ENCODE assay signal across 9 cellular contexts in the genomic region with DNA sequence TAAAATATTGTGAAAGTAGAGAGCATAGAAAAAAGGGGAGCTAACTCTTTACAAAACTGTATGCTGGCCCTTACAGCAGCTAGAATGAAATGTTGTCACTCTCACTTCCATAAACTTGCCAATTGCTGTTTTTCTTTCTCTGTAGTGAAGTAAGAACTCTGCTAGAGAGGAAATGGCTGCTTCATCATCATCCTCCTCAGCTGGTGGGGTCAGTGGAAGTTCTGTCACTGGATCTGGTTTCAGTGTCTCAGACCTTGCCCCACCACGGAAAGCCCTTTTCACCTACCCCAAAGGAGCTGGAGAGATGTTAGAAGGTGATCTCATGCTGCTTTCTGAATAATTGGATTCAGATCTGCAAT. TPM values are rescaled to one million over a fixed set of nuclear protein-coding genes. Genes with fewer than 3 reads are reported as not detected.
DNase-seq lines count a peak whose midpoint lies in the region; ATAC-seq and TF ChIP-seq lines count a peak whose summit lies in the region.
"Had no signal": no experiment of that assay in that cellular context is flagged by ENCODE, and none has a peak within 500 bp of the region (broad histone marks: within the 10 kb centered on the region; RNA-seq: fewer than 3 reads in every experiment).

No MANE protein-coding gene starts in this region.

- intact Hi-C loops in stomach (cut with DNase I; ENCODE audit: low total_unique reads): no loop called here

- H3K4me1 Mint-ChIP-seq in T-helper 1 cell treated with Interleukin-12 subunit alpha and Interleukin-12 subunit beta and Interleukin-4 antibody, amounts not matched to agents 30 μg/mL and 1 μg/mL, for 36 hours (ENCODE audit: low read depth): peaks cover 39% of the 10 kb centered on the region
- peaks cover 22% of the 10 kb centered on the region for H3K4me1 Mint-ChIP-seq in activated T-helper 17 cell treated with anti-CD3 and anti-CD28 coated beads, Interleukin-2, amount 50 U/mL, for 72 hours

- no peaks in the 10 kb centered on the region for H3K9me3 ChIP-seq in stomach

- H3K27me3 Mint-ChIP-seq in T-helper 1 cell treated with Interleukin-12 subunit alpha and Interleukin-12 subunit beta and Interleukin-4 antibody, amounts not matched to agents 30 μg/mL and 1 μg/mL, for 36 hours (ENCODE audit: low read depth): no peaks in the 10 kb centered on the region
- no peaks in the 10 kb centered on the region for H3K27me3 Mint-ChIP-seq in activated T-helper 17 cell treated with anti-CD3 and anti-CD28 coated beads, Interleukin-2, amount 50 U/mL, for 72 hours

- peak; percentile 77 for ATAC-seq in activated T-helper 17 cell treated with anti-CD3 and anti-CD28 coated beads, Interleukin-2, amount 50 U/mL, for 72 hours (replicated peaks)
- no peak for ATAC-seq in GM18511 (IDR thresholded peaks at IDR 0.05; ENCODE audit: unreplicated experiment)
- no peak for ATAC-seq in GM18861 (IDR thresholded peaks at IDR 0.05; ENCODE audit: unreplicated experiment)

- no peaks in the 10 kb centered on the region for H3K27me3 ChIP-seq in layer of hippocampus (ENCODE audit: control insufficient read depth, insufficient read depth, low read length)
- no peaks in the 10 kb centered on the region for H3K27me3 ChIP-seq in stomach

- no peak for TF ChIP-seq CTCF in stomach (IDR thresholded peaks at IDR 0.05)

- H3K4me1 ChIP-seq in stomach: peaks cover 22 to 86% (median 56%) of the 10 kb centered on the region in 4 donors

- H3K36me3 ChIP-seq in stomach: peaks cover 14 to 56% (median 50%) of the 10 kb centered on the region in 4 donors

- TF ChIP-seq EP300 in stomach (IDR thresholded peaks at IDR 0.05): no peak

- H3K4me3 Mint-ChIP-seq in T-helper 1 cell treated with Interleukin-12 subunit alpha and Interleukin-12 subunit beta and Interleukin-4 antibody, amounts not matched to agents 30 μg/mL and 1 μg/mL, for 36 hours: no peak overlapping the region
- H3K4me3 Mint-ChIP-seq in activated T-helper 17 cell treated with anti-CD3 and anti-CD28 coated beads, Interleukin-2, amount 50 U/mL, for 72 hours: peak overlapping the region; percentile 65

- DNase-seq in T-helper 1 cell (no peak), stomach (no peak), NCI-H1417 (lab: John Stamatoyannopoulos, UW) (no peak)
- DNase-seq: NCI-H2081 treated with DMSO at 0.1 percent for 48 hours had no signal

- peak overlapping the region; percentile 54 for H3K27ac ChIP-seq in layer of hippocampus (ENCODE audit: low read depth, low read length)
- peak overlapping the region in 4 of 5 donors; percentile 48 to 75 (median 67) for H3K27ac ChIP-seq in stomach

- peak overlapping the region; percentile 32 for H3K27ac Mint-ChIP-seq in T-helper 1 cell treated with Interleukin-12 subunit alpha and Interleukin-12 subunit beta and Interleukin-4 antibody, amounts not matched to agents 30 μg/mL and 1 μg/mL, for 36 hours
- peak overlapping the region; percentile 82 for H3K27ac Mint-ChIP-seq in activated T-helper 17 cell treated with anti-CD3 and anti-CD28 coated beads, Interleukin-2, amount 50 U/mL, for 72 hours

- no peaks in the 10 kb centered on the region for H3K9me3 Mint-ChIP-seq in T-helper 1 cell treated with Interleukin-12 subunit alpha and Interleukin-12 subunit beta and Interleukin-4 antibody, amounts not matched to agents 30 μg/mL and 1 μg/mL, for 36 hours
- no peaks in the 10 kb centered on the region for H3K9me3 Mint-ChIP-seq in activated T-helper 17 cell treated with anti-CD3 and anti-CD28 coated beads, Interleukin-2, amount 50 U/mL, for 72 hours

- WGBS in stomach, 5 donors: 52 to 61% (median 60%) methylated on average over 1 of the region's 1 CpG

- no peak overlapping the region for H3K4me3 ChIP-seq in stomach

- peaks cover 21% of the 10 kb centered on the region for H3K36me3 Mint-ChIP-seq in T-helper 1 cell treated with Interleukin-12 subunit alpha and Interleukin-12 subunit beta and Interleukin-4 antibody, amounts not matched to agents 30 μg/mL and 1 μg/mL, for 36 hours (ENCODE audit: low read depth)
- H3K36me3 Mint-ChIP-seq in activated T-helper 17 cell treated with anti-CD3 and anti-CD28 coated beads, Interleukin-2, amount 50 U/mL, for 72 hours (ENCODE audit: low read depth): peaks cover 74% of the 10 kb centered on the region

- no peak for TF ChIP-seq POLR2A in stomach (IDR thresholded peaks at IDR 0.05)

RNA-seq across cellular contexts. Expression of gene ASCC1, which starts 7.6 kb away (rescaled TPM):
- 10 to 100 TPM; 44.0 to 48.6 TPM for total RNA-seq in activated T-helper 17 cell treated with anti-CD3 and anti-CD28 coated beads, Interleukin-2, amount 50 U/mL, for 72 hours
- 100 to 1,000 TPM in 1 of 5 donors, 10 to 100 TPM in 2, 1 to 10 TPM in 2; 4.3 to 142 (median 19.4) TPM for total RNA-seq in stomach
- polyA plus RNA-seq in stomach: 10 to 100 TPM in 2 of 3 donors, 1 to 10 TPM in 1; 8.4 to 14.7 (median 12.5) TPM

RNA-seq across cellular contexts. Expression of gene ANAPC16, which starts 7.9 kb away (rescaled TPM):
- total RNA-seq in activated T-helper 17 cell treated with anti-CD3 and anti-CD28 coated beads, Interleukin-2, amount 50 U/mL, for 72 hours: 100 to 1,000 TPM in 1 of 2 donors, 10 to 100 TPM in 1; 74.3 to 119 TPM
- total RNA-seq in stomach: 100 to 1,000 TPM in 2 of 5 donors, 10 to 100 TPM in 3; 12.7 to 104 (median 68.8) TPM
- polyA plus RNA-seq in stomach: 100 to 1,000 TPM; 164 to 231 (median 170) TPM

RNA-seq across cellular contexts. Expression of gene DDIT4, which starts 50.0 kb away (rescaled TPM):
- 1,000 to 10,000 TPM in 1 of 2 donors, 100 to 1,000 TPM in 1; 746 to 1,569 TPM for total RNA-seq in activated T-helper 17 cell treated with anti-CD3 and anti-CD28 coated beads, Interleukin-2, amount 50 U/mL, for 72 hours
- 100 to 1,000 TPM in 4 of 5 donors, 10 to 100 TPM in 1; 89.9 to 188 (median 154) TPM for total RNA-seq in stomach
- polyA plus RNA-seq in stomach: 100 to 1,000 TPM; 122 to 176 (median 170) TPM
